8 cellular contexts compared by ENCODE assay signal in the genomic region with DNA sequence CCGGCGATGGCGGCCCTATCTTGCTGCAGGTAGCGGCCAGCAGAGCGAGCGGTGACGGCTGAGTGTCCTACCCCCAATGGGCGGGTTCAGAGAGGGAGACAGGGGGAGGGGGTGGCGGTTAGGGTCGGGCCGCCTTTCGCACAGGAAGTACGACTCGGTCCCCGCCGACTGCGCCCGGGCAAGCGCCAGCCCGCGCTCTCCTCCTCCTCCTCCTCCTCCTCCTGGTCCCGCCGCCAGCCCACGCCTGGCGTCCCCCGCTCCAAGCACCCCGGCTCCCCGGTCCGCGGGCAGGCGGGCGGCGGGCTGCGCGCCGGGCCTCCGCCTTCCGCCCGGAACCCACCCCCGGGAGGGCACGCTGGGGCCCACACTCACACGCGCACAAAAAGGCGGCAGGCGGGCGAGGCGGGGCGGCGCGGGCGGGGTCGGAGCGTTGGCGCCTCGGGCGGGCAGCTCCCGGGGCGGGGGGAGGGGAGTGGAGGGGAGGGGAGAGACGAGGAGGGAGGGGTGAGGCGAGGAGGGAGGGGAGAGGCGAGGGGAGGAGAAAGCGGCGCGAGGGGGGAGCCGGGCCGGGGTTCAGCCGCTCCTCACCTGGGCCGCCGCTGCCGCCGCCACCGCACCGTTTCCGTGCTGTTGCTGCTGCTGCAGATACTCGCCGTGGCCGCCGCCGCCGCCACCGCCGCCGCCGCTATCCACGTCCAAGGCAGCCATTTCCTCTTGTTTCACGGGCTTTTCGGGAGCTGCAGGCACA. TPM values are rescaled to one million over a fixed set of nuclear protein-coding genes. Genes with fewer than 3 reads are reported as not detected.
DNase-seq lines count a peak whose midpoint lies in the region; ATAC-seq and TF ChIP-seq lines count a peak whose summit lies in the region.

No MANE protein-coding gene starts in this region.

- TF ChIP-seq POLR2A in GM18526 (IDR thresholded peaks at IDR 0.05; ENCODE audit: extremely low read depth, insufficient read length) (peak; percentile 44), breast epithelium (IDR thresholded peaks at IDR 0.05) (no peak)

- H3K4me3 ChIP-seq in WERI-Rb-1 (ENCODE audit: low read depth, low read length) (peak overlapping the region; percentile 94), breast epithelium (peak overlapping the region; percentile 83 to 99 (median 98))

- intact Hi-C loops in breast epithelium (cut with DNase I; ENCODE audit: low total_unique reads): no loop called here

- peak; percentile 41 for ATAC-seq in HG03066 (IDR thresholded peaks at IDR 0.05; ENCODE audit: low read depth, unreplicated experiment)

- H3K9me3 ChIP-seq in WERI-Rb-1 (ENCODE audit: severe bottlenecking): no peaks in the 10 kb centered on the region
- H3K9me3 ChIP-seq in breast epithelium: peaks cover 0 to 5% of the 10 kb centered on the region in 2 donors

- peaks cover 37% of the 10 kb centered on the region for H3K36me3 ChIP-seq in WERI-Rb-1
- H3K36me3 ChIP-seq in breast epithelium: no peaks in the 10 kb centered on the region

- DNase-seq in A172 (ENCODE audit: low spot score) (peak; percentile 87), NCI-H2171 (lab: John Stamatoyannopoulos, UW) (peak; percentile 96), WERI-Rb-1 (peak; percentile 94), breast epithelium (ENCODE audit: low spot score in 2 of 2) (peak; percentile 87 to 88), iPS-NIHi7 (ENCODE audit: extremely low spot score) (peak; percentile 80), smooth muscle cell of the brain vasculature (ENCODE audit: low read depth, low spot score) (peak; percentile 58)

- H3K27me3 ChIP-seq in WERI-Rb-1 (ENCODE audit: insufficient read depth, low read depth, severe bottlenecking): no peaks in the 10 kb centered on the region
- H3K27me3 ChIP-seq in breast epithelium: no peaks in the 10 kb centered on the region

- H3K4me1 ChIP-seq in breast epithelium: peaks cover 0 to 8% of the 10 kb centered on the region in 2 donors

- no peak for TF ChIP-seq CTCF in WERI-Rb-1 (IDR thresholded peaks at IDR 0.05; ENCODE audit: low read depth, low read length)
- no peak for TF ChIP-seq CTCF in breast epithelium (IDR thresholded peaks at IDR 0.05)

- peak overlapping the region; percentile 100 for H3K27ac ChIP-seq in WERI-Rb-1
- peak overlapping the region; percentile 99 for H3K27ac ChIP-seq in breast epithelium

RNA-seq across cellular contexts. Expression of a gene that starts 1.2 kb away (rescaled TPM):
- total RNA-seq in A172 (2014; rRNA removed; shearing (Covaris generic)): 89.7 and 110 TPM in 2 replicates
- total RNA-seq in breast epithelium: 100 to 1,000 TPM; 104 to 174 (median 134) TPM

Comparison
In these comparisons a context has a peak if more than half of its experiments do, and no peak if none do; other contexts are left out.
1. Peak in every context shown above with its lines: DNase-seq, ATAC-seq, H3K4me3 ChIP-seq and H3K27ac ChIP-seq.